Comparison of ENCODE assay signal across 11 cellular contexts in genomic region chr2:176493221-176493825, GRCh38.
A peak's percentile ranks its signal among the peaks of the same experiment; 100 is the strongest.
DNase-seq lines count a peak whose midpoint lies in the region; ATAC-seq, FAIRE-seq and TF ChIP-seq lines count a peak whose summit lies in the region.
"Had no signal": no experiment of that assay in that cellular context is flagged by ENCODE, and none has a peak within 500 bp of the region (broad histone marks: within the 10 kb centered on the region; RNA-seq: fewer than 3 reads in every experiment).

No MANE protein-coding gene starts in this region.

- H3K27me3 ChIP-seq in breast epithelium (peaks cover 0 to 7% of the 10 kb centered on the region in 2 donors), skeletal muscle tissue (ENCODE audit: control insufficient read depth in 3 of 3, insufficient read depth in 3 of 3, low read length in 3 of 3) (peaks cover 0 to 6% (median 4%) of the 10 kb centered on the region in 3 donors)

- DNase-seq in breast epithelium (ENCODE audit: low spot score in 2 of 2) (no peak), urothelium cell line (ENCODE audit: low spot score) (no peak)
- no peak for DNase-seq in activated CD8-positive, alpha-beta memory T cell treated with anti-CD3 and anti-CD28 coated beads for 24 hours
- DNase-seq: activated naive CD8-positive, alpha-beta T cell treated with anti-CD3 and anti-CD28 coated beads, Interleukin-2, amount 50 U/mL, for 24 hours; EL had no signal

- H3K36me3 ChIP-seq in breast epithelium, result no peaks in the 10 kb centered on the region
- no peaks in the 10 kb centered on the region for H3K36me3 ChIP-seq in skeletal muscle tissue (ENCODE audit: control insufficient read depth in 3 of 3, insufficient read depth in 3 of 3, low read length in 3 of 3)

- no peak overlapping the region for H3K9ac ChIP-seq in skeletal muscle tissue (ENCODE audit: low read depth in 1 of 3, low read length in 3 of 3)

- H3K4me1 ChIP-seq in breast epithelium, result peaks cover 5 to 7% of the 10 kb centered on the region in 2 donors
- H3K4me1 ChIP-seq in skeletal muscle tissue (ENCODE audit: control insufficient read depth in 3 of 3, insufficient read depth in 3 of 3, low read length in 3 of 3), result peaks cover 13 to 29% (median 17%) of the 10 kb centered on the region in 3 donors

- H3K9me3 ChIP-seq in breast epithelium, result no peaks in the 10 kb centered on the region
- no peaks in the 10 kb centered on the region for H3K9me3 ChIP-seq in skeletal muscle tissue (ENCODE audit: control insufficient read depth in 3 of 3, low read length in 3 of 3)

- ATAC-seq in GM21529 (IDR thresholded peaks at IDR 0.05; ENCODE audit: unreplicated experiment) (peak; percentile 27), HG03565 (IDR thresholded peaks at IDR 0.05; ENCODE audit: unreplicated experiment) (peak; percentile 35), GM21447 (IDR thresholded peaks at IDR 0.05; ENCODE audit: unreplicated experiment) (no peak), GM19452 (IDR thresholded peaks at IDR 0.05; ENCODE audit: unreplicated experiment) (no peak)
- ATAC-seq: activated naive CD8-positive, alpha-beta T cell treated with anti-CD3 and anti-CD28 coated beads, Interleukin-2, amount 50 U/mL, for 24 hours; HepG2 had no signal

- no peak for TF ChIP-seq CTCF in breast epithelium (IDR thresholded peaks at IDR 0.05)

- TF ChIP-seq POLR2A in breast epithelium (IDR thresholded peaks at IDR 0.05), result no peak

- intact Hi-C loops in breast epithelium (cut with DNase I; ENCODE audit: low total_unique reads), result no loop called here

- no peak for FAIRE-seq in urothelium cell line (lab: Jason Lieb, UNC)
- FAIRE-seq: HepG2 had no signal

- H3K27ac ChIP-seq in breast epithelium (peak overlapping the region; percentile 46 to 48), skeletal muscle tissue (ENCODE audit: low read depth, low read length) (peak overlapping the region; percentile 26)

- H3K4me3 ChIP-seq in breast epithelium (no peak overlapping the region), skeletal muscle tissue (ENCODE audit: low read length in 3 of 3) (no peak overlapping the region)

Comparison
In these comparisons a context has a peak if more than half of its experiments do, and no peak if none do; other contexts are left out.
1. ATAC-seq: peak in GM21529 (single experiment) and HG03565 (single experiment); none in GM21447 (single experiment) and GM19452 (single experiment).